1 cellular context compared by ENCODE assay signal in the genomic region with DNA sequence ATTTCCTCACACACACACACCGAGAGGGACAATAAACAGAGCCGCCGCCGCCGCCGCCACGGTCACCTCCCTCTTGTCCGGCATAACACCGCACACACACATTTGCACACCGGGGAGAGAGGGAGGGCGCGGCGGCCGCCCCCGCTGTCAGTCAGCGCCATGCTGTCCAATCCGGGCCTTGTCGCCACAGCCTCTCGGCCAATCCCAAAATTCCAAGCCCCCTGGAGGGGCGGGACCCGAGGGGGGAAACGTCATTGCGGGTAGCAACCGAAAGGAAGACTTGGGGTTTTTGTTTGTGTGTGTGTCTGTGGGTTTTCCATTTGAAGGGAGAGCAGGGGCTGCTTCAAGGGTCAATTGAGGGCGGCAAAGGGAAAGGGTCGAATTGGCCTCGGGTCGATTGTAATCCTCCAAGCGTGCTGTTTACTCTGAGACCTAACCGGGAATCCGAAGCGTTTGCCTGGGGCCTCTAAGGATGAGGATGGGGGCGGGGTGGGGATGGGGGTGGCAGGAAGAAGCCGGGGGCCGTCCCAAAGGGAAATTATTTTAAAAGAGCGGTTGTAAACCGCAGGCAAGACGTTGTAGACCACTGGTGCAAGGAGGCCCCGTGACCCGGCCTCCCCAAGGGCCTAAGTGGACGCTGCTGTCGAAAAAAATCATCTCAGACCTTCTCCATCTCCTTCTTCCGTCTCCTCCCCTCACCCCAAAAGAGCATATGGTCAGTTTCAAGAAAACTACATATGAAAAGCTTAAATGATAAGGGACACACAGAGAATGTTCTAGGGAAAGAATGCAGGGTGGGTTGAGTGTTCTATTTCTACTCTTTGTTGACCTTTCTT.
TF ChIP-seq lines count a peak whose summit lies in the region.

A gene with protein sequence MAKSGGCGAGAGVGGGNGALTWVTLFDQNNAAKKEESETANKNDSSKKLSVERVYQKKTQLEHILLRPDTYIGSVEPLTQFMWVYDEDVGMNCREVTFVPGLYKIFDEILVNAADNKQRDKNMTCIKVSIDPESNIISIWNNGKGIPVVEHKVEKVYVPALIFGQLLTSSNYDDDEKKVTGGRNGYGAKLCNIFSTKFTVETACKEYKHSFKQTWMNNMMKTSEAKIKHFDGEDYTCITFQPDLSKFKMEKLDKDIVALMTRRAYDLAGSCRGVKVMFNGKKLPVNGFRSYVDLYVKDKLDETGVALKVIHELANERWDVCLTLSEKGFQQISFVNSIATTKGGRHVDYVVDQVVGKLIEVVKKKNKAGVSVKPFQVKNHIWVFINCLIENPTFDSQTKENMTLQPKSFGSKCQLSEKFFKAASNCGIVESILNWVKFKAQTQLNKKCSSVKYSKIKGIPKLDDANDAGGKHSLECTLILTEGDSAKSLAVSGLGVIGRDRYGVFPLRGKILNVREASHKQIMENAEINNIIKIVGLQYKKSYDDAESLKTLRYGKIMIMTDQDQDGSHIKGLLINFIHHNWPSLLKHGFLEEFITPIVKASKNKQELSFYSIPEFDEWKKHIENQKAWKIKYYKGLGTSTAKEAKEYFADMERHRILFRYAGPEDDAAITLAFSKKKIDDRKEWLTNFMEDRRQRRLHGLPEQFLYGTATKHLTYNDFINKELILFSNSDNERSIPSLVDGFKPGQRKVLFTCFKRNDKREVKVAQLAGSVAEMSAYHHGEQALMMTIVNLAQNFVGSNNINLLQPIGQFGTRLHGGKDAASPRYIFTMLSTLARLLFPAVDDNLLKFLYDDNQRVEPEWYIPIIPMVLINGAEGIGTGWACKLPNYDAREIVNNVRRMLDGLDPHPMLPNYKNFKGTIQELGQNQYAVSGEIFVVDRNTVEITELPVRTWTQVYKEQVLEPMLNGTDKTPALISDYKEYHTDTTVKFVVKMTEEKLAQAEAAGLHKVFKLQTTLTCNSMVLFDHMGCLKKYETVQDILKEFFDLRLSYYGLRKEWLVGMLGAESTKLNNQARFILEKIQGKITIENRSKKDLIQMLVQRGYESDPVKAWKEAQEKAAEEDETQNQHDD (N-terminal part only) (minus strand): TSS at position 98 of the 836 bp plus-strand sequence. CDS start 610 bp downstream, outside the sequence.

TF ChIP-seq in HepG2, 621 proteins besides CTCF, POLR2A, EP300 and RAD21 (continued from another document and continues in another):
- TF ChIP-seq, protein P1, sequence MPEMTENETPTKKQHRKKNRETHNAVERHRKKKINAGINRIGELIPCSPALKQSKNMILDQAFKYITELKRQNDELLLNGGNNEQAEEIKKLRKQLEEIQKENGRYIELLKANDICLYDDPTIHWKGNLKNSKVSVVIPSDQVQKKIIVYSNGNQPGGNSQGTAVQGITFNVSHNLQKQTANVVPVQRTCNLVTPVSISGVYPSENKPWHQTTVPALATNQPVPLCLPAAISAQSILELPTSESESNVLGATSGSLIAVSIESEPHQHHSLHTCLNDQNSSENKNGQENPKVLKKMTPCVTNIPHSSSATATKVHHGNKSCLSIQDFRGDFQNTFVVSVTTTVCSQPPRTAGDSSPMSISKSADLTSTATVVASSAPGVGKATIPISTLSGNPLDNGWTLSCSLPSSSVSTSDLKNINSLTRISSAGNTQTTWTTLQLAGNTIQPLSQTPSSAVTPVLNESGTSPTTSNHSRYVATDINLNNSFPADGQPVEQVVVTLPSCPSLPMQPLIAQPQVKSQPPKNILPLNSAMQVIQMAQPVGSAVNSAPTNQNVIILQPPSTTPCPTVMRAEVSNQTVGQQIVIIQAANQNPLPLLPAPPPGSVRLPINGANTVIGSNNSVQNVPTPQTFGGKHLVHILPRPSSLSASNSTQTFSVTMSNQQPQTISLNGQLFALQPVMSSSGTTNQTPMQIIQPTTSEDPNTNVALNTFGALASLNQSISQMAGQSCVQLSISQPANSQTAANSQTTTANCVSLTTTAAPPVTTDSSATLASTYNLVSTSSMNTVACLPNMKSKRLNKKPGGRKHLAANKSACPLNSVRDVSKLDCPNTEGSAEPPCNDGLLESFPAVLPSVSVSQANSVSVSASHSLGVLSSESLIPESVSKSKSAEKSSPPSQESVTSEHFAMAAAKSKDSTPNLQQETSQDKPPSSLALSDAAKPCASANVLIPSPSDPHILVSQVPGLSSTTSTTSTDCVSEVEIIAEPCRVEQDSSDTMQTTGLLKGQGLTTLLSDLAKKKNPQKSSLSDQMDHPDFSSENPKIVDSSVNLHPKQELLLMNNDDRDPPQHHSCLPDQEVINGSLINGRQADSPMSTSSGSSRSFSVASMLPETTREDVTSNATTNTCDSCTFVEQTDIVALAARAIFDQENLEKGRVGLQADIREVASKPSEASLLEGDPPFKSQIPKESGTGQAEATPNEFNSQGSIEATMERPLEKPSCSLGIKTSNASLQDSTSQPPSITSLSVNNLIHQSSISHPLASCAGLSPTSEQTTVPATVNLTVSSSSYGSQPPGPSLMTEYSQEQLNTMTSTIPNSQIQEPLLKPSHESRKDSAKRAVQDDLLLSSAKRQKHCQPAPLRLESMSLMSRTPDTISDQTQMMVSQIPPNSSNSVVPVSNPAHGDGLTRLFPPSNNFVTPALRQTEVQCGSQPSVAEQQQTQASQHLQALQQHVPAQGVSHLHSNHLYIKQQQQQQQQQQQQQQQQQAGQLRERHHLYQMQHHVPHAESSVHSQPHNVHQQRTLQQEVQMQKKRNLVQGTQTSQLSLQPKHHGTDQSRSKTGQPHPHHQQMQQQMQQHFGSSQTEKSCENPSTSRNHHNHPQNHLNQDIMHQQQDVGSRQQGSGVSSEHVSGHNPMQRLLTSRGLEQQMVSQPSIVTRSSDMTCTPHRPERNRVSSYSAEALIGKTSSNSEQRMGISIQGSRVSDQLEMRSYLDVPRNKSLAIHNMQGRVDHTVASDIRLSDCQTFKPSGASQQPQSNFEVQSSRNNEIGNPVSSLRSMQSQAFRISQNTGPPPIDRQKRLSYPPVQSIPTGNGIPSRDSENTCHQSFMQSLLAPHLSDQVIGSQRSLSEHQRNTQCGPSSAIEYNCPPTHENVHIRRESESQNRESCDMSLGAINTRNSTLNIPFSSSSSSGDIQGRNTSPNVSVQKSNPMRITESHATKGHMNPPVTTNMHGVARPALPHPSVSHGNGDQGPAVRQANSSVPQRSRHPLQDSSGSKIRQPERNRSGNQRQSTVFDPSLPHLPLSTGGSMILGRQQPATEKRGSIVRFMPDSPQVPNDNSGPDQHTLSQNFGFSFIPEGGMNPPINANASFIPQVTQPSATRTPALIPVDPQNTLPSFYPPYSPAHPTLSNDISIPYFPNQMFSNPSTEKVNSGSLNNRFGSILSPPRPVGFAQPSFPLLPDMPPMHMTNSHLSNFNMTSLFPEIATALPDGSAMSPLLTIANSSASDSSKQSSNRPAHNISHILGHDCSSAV (CRISPR knock-in tag; IDR thresholded peaks at IDR 0.05; ENCODE audit: borderline replicate concordance), result no peak
- TF ChIP-seq ZNF674 (CRISPR knock-in tag; IDR thresholded peaks at IDR 0.05; ENCODE audit: low read depth), result no peak
- peak; percentile 70 for TF ChIP-seq HNRNPLL (IDR thresholded peaks at IDR 0.05; ENCODE audit: low read depth, low read length, poor library complexity, severe bottlenecking)
- no peak for TF ChIP-seq RERE (CRISPR knock-in tag; IDR thresholded peaks at IDR 0.05; ENCODE audit: low read depth)
- peak; percentile 57; the same call in 1 of the 2 replicates for TF ChIP-seq FOXK1 (CRISPR knock-in tag; IDR thresholded peaks at IDR 0.05; ENCODE audit: borderline replicate concordance, low read depth)
- TF ChIP-seq ZNF704 (CRISPR knock-in tag; IDR thresholded peaks at IDR 0.05; ENCODE audit: borderline replicate concordance), result no peak
- TF ChIP-seq BCLAF1 (IDR thresholded peaks at IDR 0.05), result no peak
- TF ChIP-seq ARNT (IDR thresholded peaks at IDR 0.05), result no peak
- no peak for TF ChIP-seq GZF1 (CRISPR knock-in tag; IDR thresholded peaks at IDR 0.05)
- no peak; the same call in 1 of the 2 replicates for TF ChIP-seq ELF1 (CRISPR knock-in tag; IDR thresholded peaks at IDR 0.05)
- TF ChIP-seq, protein P2, sequence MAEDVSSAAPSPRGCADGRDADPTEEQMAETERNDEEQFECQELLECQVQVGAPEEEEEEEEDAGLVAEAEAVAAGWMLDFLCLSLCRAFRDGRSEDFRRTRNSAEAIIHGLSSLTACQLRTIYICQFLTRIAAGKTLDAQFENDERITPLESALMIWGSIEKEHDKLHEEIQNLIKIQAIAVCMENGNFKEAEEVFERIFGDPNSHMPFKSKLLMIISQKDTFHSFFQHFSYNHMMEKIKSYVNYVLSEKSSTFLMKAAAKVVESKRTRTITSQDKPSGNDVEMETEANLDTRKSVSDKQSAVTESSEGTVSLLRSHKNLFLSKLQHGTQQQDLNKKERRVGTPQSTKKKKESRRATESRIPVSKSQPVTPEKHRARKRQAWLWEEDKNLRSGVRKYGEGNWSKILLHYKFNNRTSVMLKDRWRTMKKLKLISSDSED (CRISPR knock-in tag; IDR thresholded peaks at IDR 0.05), result no peak
- TF ChIP-seq TAF15 (IDR thresholded peaks at IDR 0.05; ENCODE audit: low read depth, low read length, poor library complexity, severe bottlenecking), result peak; percentile 46
- TF ChIP-seq SRSF1 (optimal IDR thresholded peaks at IDR 0.05; ENCODE audit: low read depth, low read length), result no peak
- TF ChIP-seq FOXP4 (CRISPR knock-in tag; IDR thresholded peaks at IDR 0.05), result no peak; the same call in 1 of the 2 replicates
- TF ChIP-seq, protein P3, sequence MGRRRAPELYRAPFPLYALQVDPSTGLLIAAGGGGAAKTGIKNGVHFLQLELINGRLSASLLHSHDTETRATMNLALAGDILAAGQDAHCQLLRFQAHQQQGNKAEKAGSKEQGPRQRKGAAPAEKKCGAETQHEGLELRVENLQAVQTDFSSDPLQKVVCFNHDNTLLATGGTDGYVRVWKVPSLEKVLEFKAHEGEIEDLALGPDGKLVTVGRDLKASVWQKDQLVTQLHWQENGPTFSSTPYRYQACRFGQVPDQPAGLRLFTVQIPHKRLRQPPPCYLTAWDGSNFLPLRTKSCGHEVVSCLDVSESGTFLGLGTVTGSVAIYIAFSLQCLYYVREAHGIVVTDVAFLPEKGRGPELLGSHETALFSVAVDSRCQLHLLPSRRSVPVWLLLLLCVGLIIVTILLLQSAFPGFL (CRISPR knock-in tag; IDR thresholded peaks at IDR 0.05), result no peak
